In the genomic region with DNA sequence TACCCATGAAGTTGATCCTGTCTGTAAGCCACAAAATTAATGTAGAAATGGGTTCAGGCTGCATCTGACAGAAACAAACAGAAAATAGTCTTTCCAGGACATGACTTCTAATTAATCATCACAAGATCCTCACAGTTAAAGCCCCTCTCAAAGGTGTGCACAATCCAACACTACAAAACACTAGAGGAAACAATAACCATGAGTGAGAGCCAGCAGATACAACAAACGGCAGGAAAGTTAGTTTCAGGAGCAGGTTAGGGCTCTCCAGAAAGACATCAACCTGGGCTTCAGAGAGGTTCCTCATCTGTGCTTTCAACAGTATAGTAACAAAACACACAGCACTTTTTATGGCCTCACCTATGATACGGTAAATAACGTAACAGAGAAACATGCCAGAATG, we compare ENCODE assay signal across 24 cellular contexts. TPM values are rescaled to one million over a fixed set of nuclear protein-coding genes. Genes with fewer than 3 reads are reported as not detected.
"Had no signal": no experiment of that assay in that cellular context is flagged by ENCODE, and none has a peak within 500 bp of the region (broad histone marks: within the 10 kb centered on the region; RNA-seq: fewer than 3 reads in every experiment).

No MANE protein-coding gene starts in this region.

- H2AFZ ChIP-seq: hepatocyte had no signal

- H3K36me3 ChIP-seq: left lung, lower lobe of right lung had no signal

- H3K79me2 ChIP-seq: hepatocyte had no signal

- FAIRE-seq: colon, endothelial cell of umbilical vein, frontal cortex, islet of Langerhans, keratinocyte had no signal

- H3K27ac Mint-ChIP-seq: mesothelial cell of epicardium had no signal

- H3K4me1 ChIP-seq: esophagus muscularis mucosa, foreskin keratinocyte, gastroesophageal sphincter, left lung, lower lobe of right lung had no signal

- H3K4me3 Mint-ChIP-seq: mesothelial cell of epicardium had no signal

- ATAC-seq: gastroesophageal sphincter, heart left ventricle, left cardiac atrium, left lung, left ventricle myocardium superior, lower lobe of right lung, mucosa of descending colon had no signal

- DNase-seq: dermis blood vessel endothelial cell; dorsolateral prefrontal cortex; effector CD4-positive, alpha-beta T cell; effector memory CD4-positive, alpha-beta T cell; foreskin keratinocyte; heart left ventricle; hypothalamus; left cardiac atrium; left lung; left ventricle myocardium superior; lower lobe of right lung; mesenchymal stem cell; mucosa of descending colon had no signal

- H3K27me3 ChIP-seq: dorsolateral prefrontal cortex, esophagus muscularis mucosa, gastroesophageal sphincter, heart left ventricle, hepatocyte, left lung had no signal

- H3K27ac ChIP-seq: coronary artery, dorsolateral prefrontal cortex, esophagus muscularis mucosa, foreskin keratinocyte, gastroesophageal sphincter, heart left ventricle, hepatocyte, left lung, lower lobe of right lung had no signal

- H3K4me2 ChIP-seq: hepatocyte had no signal

- H3K36me3 Mint-ChIP-seq: mesothelial cell of epicardium had no signal

- H3K4me3 ChIP-seq: coronary artery, dorsolateral prefrontal cortex, esophagus muscularis mucosa, gastroesophageal sphincter, heart left ventricle, hepatocyte, left lung, lower lobe of right lung, mucosa of descending colon had no signal

- H3K9me3 ChIP-seq: esophagus muscularis mucosa, left lung, lower lobe of right lung, mucosa of descending colon had no signal

- H3K4me1 Mint-ChIP-seq: mesothelial cell of epicardium had no signal

RNA-seq across cellular contexts. Expression of gene GALNT15, which starts 47.5 kb away (rescaled TPM):
- total RNA-seq: epithelial cell of proximal tubule, foreskin keratinocyte had no signal
- polyA plus RNA-seq: foreskin keratinocyte, keratinocyte had no signal
